1 cellular context compared by ENCODE assay signal in genomic region chr7:144836545-144836842, GRCh38.
TF ChIP-seq lines count a peak whose summit lies in the region.

No MANE protein-coding gene starts in this region.

TF ChIP-seq in GM23338, 12 proteins besides CTCF, POLR2A, EP300 and RAD21 (continued from another document):
- TF ChIP-seq REST (IDR thresholded peaks at IDR 0.05; ENCODE audit: unreplicated experiment) (no peak), ZNF114 (CRISPR knock-in tag; IDR thresholded peaks at IDR 0.05) (no peak)
